ENCODE assay signal across 26 cellular contexts in genomic region chr3:185040425-185040824, GRCh38.
"Had no signal": no experiment of that assay in that cellular context is flagged by ENCODE, and none has a peak within 500 bp of the region (broad histone marks: within the 10 kb centered on the region; RNA-seq: fewer than 3 reads in every experiment).

No MANE protein-coding gene starts in this region.

- H3K4me3 ChIP-seq: coronary artery, dorsolateral prefrontal cortex, esophagus squamous epithelium, gastroesophageal sphincter, heart left ventricle, hepatocyte, left lung, lower lobe of right lung, mucosa of descending colon had no signal

- H3K36me3 ChIP-seq: gastroesophageal sphincter, heart left ventricle, left lung, lower lobe of right lung had no signal

- H3K4me1 ChIP-seq: esophagus squamous epithelium, gastroesophageal sphincter, left lung had no signal

- H3K9me3 ChIP-seq: esophagus squamous epithelium had no signal

- DNase-seq: dermis blood vessel endothelial cell; dorsolateral prefrontal cortex; effector CD4-positive, alpha-beta T cell; effector memory CD4-positive, alpha-beta T cell; erythroblast; esophagus squamous epithelium; foreskin fibroblast; heart left ventricle; hypothalamus; immature natural killer cell; left cardiac atrium; left lung; left ventricle myocardium superior; lower lobe of right lung; mesenchymal stem cell; mucosa of descending colon; naive B cell had no signal

- ATAC-seq: esophagus mucosa, gastroesophageal sphincter, left cardiac atrium, left lung, mucosa of descending colon had no signal

- H3K79me2 ChIP-seq: hepatocyte had no signal

- H2AFZ ChIP-seq: hepatocyte had no signal

- H3K27ac ChIP-seq: coronary artery, dorsolateral prefrontal cortex, epithelial cell of prostate, esophagus squamous epithelium, gastroesophageal sphincter, hepatocyte, left lung, lower lobe of right lung had no signal

- H3K4me2 ChIP-seq: hepatocyte had no signal

- FAIRE-seq: colon, frontal cortex, islet of Langerhans, keratinocyte had no signal

- H3K27me3 ChIP-seq: dorsolateral prefrontal cortex, esophagus squamous epithelium, gastroesophageal sphincter, heart left ventricle, hepatocyte, left lung had no signal
